In genomic region chr16:68842964-68843481, GRCh38 we compare ENCODE assay signal across 8 cellular contexts. TPM values are rescaled to one million over a fixed set of nuclear protein-coding genes. Genes with fewer than 3 reads are reported as not detected.
DNase-seq lines count a peak whose midpoint lies in the region; ATAC-seq and TF ChIP-seq lines count a peak whose summit lies in the region.
"Not testable (repeated sequence)": the region's sequence is repeated elsewhere in the genome, so short reads cannot be mapped to it uniquely, and the experiment has no call there.

No MANE protein-coding gene starts in this region.

- POLR2A ChIA-PET in Caco-2 (lab: Charles Lee): not testable (repeated sequence)

- H2AFZ ChIP-seq in SU-DHL-6 (ENCODE audit: low read depth, low read length, severe bottlenecking): peak overlapping the region; percentile 87
- H2AFZ ChIP-seq in osteoblast (ENCODE audit: low read length): peak overlapping the region; percentile 96

- H3K4me3 Mint-ChIP-seq in Caco-2 (ENCODE audit: unreplicated experiment): peak overlapping the region; percentile 70
- H3K4me3 Mint-ChIP-seq in activated naive CD8-positive, alpha-beta T cell treated with anti-CD3 and anti-CD28 coated beads, Interleukin-2, amount 50 U/mL, for 24 hours: peak overlapping the region; percentile 96

- H3K4me1 ChIP-seq in Caco-2; HUES6 (ENCODE audit: control insufficient read depth, insufficient read depth, low read length); osteoblast (ENCODE audit: insufficient read depth, low read length); thyroid gland: not testable (repeated sequence)

- 49 to 50% methylated on average over 22 to 23 of the region's 23 CpGs for WGBS in thyroid gland, 2 donors

- not testable (repeated sequence) for TF ChIP-seq CTCF in Caco-2 (IDR thresholded peaks at IDR 0.05; ENCODE audit: insufficient read depth in 1 of 2, low read depth in 1 of 2, low read length in 1 of 2, severe bottlenecking in 1 of 2, unreplicated experiment in 1 of 2); SU-DHL-6 (IDR thresholded peaks at IDR 0.05; ENCODE audit: insufficient read depth, low read length, poor library complexity, severe bottlenecking); epithelial cell of esophagus (IDR thresholded peaks at IDR 0.05; ENCODE audit: insufficient read depth, low read depth, low read length, missing control alignments); osteoblast (IDR thresholded peaks at IDR 0.05; ENCODE audit: extremely low read depth, low read depth, low read length); thyroid gland (IDR thresholded peaks at IDR 0.05)

- H4K20me1 ChIP-seq in SU-DHL-6 (ENCODE audit: low read depth, low read length); osteoblast (ENCODE audit: insufficient read depth, low read length): not testable (repeated sequence)

- peak overlapping the region; percentile 80; the same call in 1 of the 2 replicates for H3K27ac ChIP-seq in HUES6 (ENCODE audit: low read depth, low read length)
- not testable (repeated sequence) for H3K27ac ChIP-seq in SU-DHL-6 (ENCODE audit: low read depth, low read length); osteoblast (ENCODE audit: low read depth, low read length)
- peak overlapping the region in 2 of 3 donors; percentile 78 to 88 for H3K27ac ChIP-seq in thyroid gland

- H3K9me3 ChIP-seq in Caco-2; HUES6 (ENCODE audit: control insufficient read depth, insufficient read depth, low read depth, low read length); SU-DHL-6 (ENCODE audit: insufficient read depth, low read length); osteoblast (ENCODE audit: low read depth, low read length); thyroid gland: not testable (repeated sequence)

- not testable (repeated sequence) for BruUV-seq in Caco-2 (replicated peaks; lab: Mats Ljungman, UMichigan)

- CTCF ChIA-PET in Caco-2 (lab: Charles Lee): interaction anchor here (1.6 kb wide), 1 partner anchor 280 kb away, joined by 14 read pairs; no protein-coding TSS in a partner anchor

- H3K9me2 ChIP-seq in SU-DHL-6 (replicated peaks; ENCODE audit: insufficient read depth, low read length): not testable (repeated sequence)

- ATAC-seq in activated naive CD8-positive, alpha-beta T cell treated with anti-CD3 and anti-CD28 coated beads, Interleukin-2, amount 50 U/mL, for 24 hours: not testable (repeated sequence)
- ATAC-seq in left colon: peak; percentile 15

- H3K79me2 ChIP-seq in SU-DHL-6 (ENCODE audit: insufficient read depth, low read length): peaks cover 21% of the 10 kb centered on the region
- H3K79me2 ChIP-seq in osteoblast (ENCODE audit: insufficient read depth, low read length): peaks cover 17% of the 10 kb centered on the region

- not testable (repeated sequence) for H3K9me3 Mint-ChIP-seq in Caco-2 (ENCODE audit: unreplicated experiment); activated naive CD8-positive, alpha-beta T cell treated with anti-CD3 and anti-CD28 coated beads, Interleukin-2, amount 50 U/mL, for 24 hours

- intact Hi-C loops in Caco-2 (cut with micrococcal nuclease; ENCODE audit: unreplicated experiment): loop anchor here (1.0 kb wide), 1 partner anchor 139 kb away; no protein-coding TSS in a partner anchor
- intact Hi-C loops in left colon (cut with DNase I, micrococcal nuclease); thyroid gland (cut with DNase I): not testable (repeated sequence)

- H3K4me2 ChIP-seq in SU-DHL-6 (ENCODE audit: low read depth, low read length, poor library complexity, severe bottlenecking): peak overlapping the region; percentile 83
- peak overlapping the region; percentile 97 for H3K4me2 ChIP-seq in osteoblast (ENCODE audit: insufficient read depth, low read length)

- not testable (repeated sequence) for H3K27me3 Mint-ChIP-seq in Caco-2 (ENCODE audit: insufficient read depth, unreplicated experiment); activated naive CD8-positive, alpha-beta T cell treated with anti-CD3 and anti-CD28 coated beads, Interleukin-2, amount 50 U/mL, for 24 hours

- H3K36me3 ChIP-seq in Caco-2 (ENCODE audit: control insufficient read depth, insufficient read depth, low read length); HUES6 (ENCODE audit: control insufficient read depth, insufficient read depth, low read length); SU-DHL-6 (ENCODE audit: low read length); osteoblast (ENCODE audit: insufficient read depth, low read length); thyroid gland: not testable (repeated sequence)

- peak overlapping the region; percentile 74 for H3K27ac Mint-ChIP-seq in Caco-2 (ENCODE audit: unreplicated experiment)
- H3K27ac Mint-ChIP-seq in activated naive CD8-positive, alpha-beta T cell treated with anti-CD3 and anti-CD28 coated beads, Interleukin-2, amount 50 U/mL, for 24 hours: peak overlapping the region; percentile 97

- H3K4me3 ChIP-seq in Caco-2 (ENCODE audit: low read depth, low read length) (peak overlapping the region; percentile 91), HUES6 (ENCODE audit: low read depth, low read length) (peak overlapping the region; percentile 90), SU-DHL-6 (ENCODE audit: insufficient read depth, low read length, poor library complexity, severe bottlenecking) (peak overlapping the region; percentile 67), epithelial cell of esophagus (ENCODE audit: low read length) (peak overlapping the region; percentile 78), osteoblast (ENCODE audit: insufficient read depth, low read length) (peak overlapping the region; percentile 91), thyroid gland (replicated peaks in 1 of 3) (peak overlapping the region in 2 of 3 donors; percentile 39 to 79)

- not testable (repeated sequence) for H3F3A ChIP-seq in SU-DHL-6 (ENCODE audit: insufficient read depth)

- not testable (repeated sequence) for H3K27me3 ChIP-seq in Caco-2 (replicated peaks; ENCODE audit: control insufficient read depth, insufficient read depth, low read length); HUES6 (ENCODE audit: control insufficient read depth, insufficient read depth, low read length); SU-DHL-6 (ENCODE audit: low read length); osteoblast (ENCODE audit: insufficient read depth, low read length); thyroid gland

- H3K9ac ChIP-seq in HUES6 (ENCODE audit: low read length) (peak overlapping the region; percentile 84), SU-DHL-6 (ENCODE audit: low read length) (peak overlapping the region; percentile 78)

- peaks cover 29% of the 10 kb centered on the region for H3K36me3 Mint-ChIP-seq in Caco-2 (ENCODE audit: insufficient read depth, unreplicated experiment)
- H3K36me3 Mint-ChIP-seq in activated naive CD8-positive, alpha-beta T cell treated with anti-CD3 and anti-CD28 coated beads, Interleukin-2, amount 50 U/mL, for 24 hours (ENCODE audit: low read depth): peaks cover 16% of the 10 kb centered on the region

- DNase-seq in Caco-2: peak in 1 of 2 experiments; percentile 22
- DNase-seq in activated naive CD8-positive, alpha-beta T cell treated with anti-CD3 and anti-CD28 coated beads, Interleukin-2, amount 50 U/mL, for 24 hours; epithelial cell of esophagus (ENCODE audit: low read depth); osteoblast (ENCODE audit: insufficient read length, low spot score, missing footprints); thyroid gland: not testable (repeated sequence)
- peak in 1 of 2 donors; percentile 13 for DNase-seq in left colon

- not testable (repeated sequence) for H3K4me1 Mint-ChIP-seq in Caco-2 (ENCODE audit: low read depth, unreplicated experiment)
- H3K4me1 Mint-ChIP-seq in activated naive CD8-positive, alpha-beta T cell treated with anti-CD3 and anti-CD28 coated beads, Interleukin-2, amount 50 U/mL, for 24 hours: peaks cover 39% of the 10 kb centered on the region

- not testable (repeated sequence) for TF ChIP-seq POLR2A in thyroid gland (IDR thresholded peaks at IDR 0.05)

RNA-seq across cellular contexts. Expression of gene TANGO6, which starts 0.3 kb away (rescaled TPM):
- total RNA-seq in Caco-2 (2022) (17.0 and 18.2 TPM in 2 replicates), left colon (1 to 10 TPM; 8.1 to 9.0 TPM), osteoblast (38.0 and 47.4 TPM in 2 replicates), thyroid gland (10 to 100 TPM; 16.7 to 24.4 (median 20.2) TPM)
